8 cellular contexts compared by ENCODE assay signal in genomic region chr5:43661102-43661501, GRCh38. TPM values are rescaled to one million over a fixed set of nuclear protein-coding genes. Genes with fewer than 3 reads are reported as not detected.
A peak's percentile ranks its signal among the peaks of the same experiment; 100 is the strongest.
DNase-seq lines count a peak whose midpoint lies in the region; ATAC-seq, FAIRE-seq and TF ChIP-seq lines count a peak whose summit lies in the region.

No MANE protein-coding gene starts in this region.

- no peak for TF ChIP-seq POLR2A in body of pancreas (IDR thresholded peaks at IDR 0.05)

- H3K27ac ChIP-seq in body of pancreas, result no peak overlapping the region

- peak in 6 of 7 experiments; percentile 39 to 57 (median 52) for TF ChIP-seq CTCF in body of pancreas (IDR thresholded peaks at IDR 0.05)
- TF ChIP-seq CTCF in nephron progenitor cell (IDR thresholded peaks at IDR 0.05), result peak; percentile 42

- no peak overlapping the region for H3K4me3 ChIP-seq in body of pancreas

- DNase-seq in NCI-H82 (lab: John Stamatoyannopoulos, UW) (peak; percentile 52), NCI-H82 treated with DMSO at 0.1 percent for 48 hours (lab: John Stamatoyannopoulos, UW; ENCODE audit: unreplicated experiment) (no peak), NCI-H1048 (lab: John Stamatoyannopoulos, UW) (peak; percentile 34), body of pancreas (peak; percentile 30 to 49 (median 45)), nephron progenitor cell (peak; percentile 27), GM19239 (ENCODE audit: insufficient read length, low spot score) (no peak), NCI-H774 (lab: John Stamatoyannopoulos, UW) (no peak)

- H3K4me1 Mint-ChIP-seq in nephron progenitor cell, result no peaks in the 10 kb centered on the region

- H3K9me3 ChIP-seq in body of pancreas, result no peaks in the 10 kb centered on the region

- H3K9me3 Mint-ChIP-seq in nephron progenitor cell, result peaks cover 17% of the 10 kb centered on the region

- 36 to 66% methylated on average over 1 to 2 of the region's 2 CpGs for WGBS in body of pancreas, 2 donors

- peaks cover 79% of the 10 kb centered on the region for H3K36me3 Mint-ChIP-seq in nephron progenitor cell (ENCODE audit: low read depth)

- no peaks in the 10 kb centered on the region for H3K27me3 Mint-ChIP-seq in nephron progenitor cell (ENCODE audit: low read depth, poor library complexity)

- H3K4me3 Mint-ChIP-seq in nephron progenitor cell, result no peak overlapping the region

- intact Hi-C loops in body of pancreas (cut with DNase I), result no loop called here

- H3K4me1 ChIP-seq in body of pancreas, result no peaks in the 10 kb centered on the region

- no peak for FAIRE-seq in GM19239 (lab: Jason Lieb, UNC)

- peaks cover 0 to 14% of the 10 kb centered on the region in 2 donors for H3K36me3 ChIP-seq in body of pancreas (replicated peaks in 1 of 2; ENCODE audit: insufficient read depth in 1 of 2, low read depth in 2 of 2)

- H3K27me3 ChIP-seq in body of pancreas, result no peaks in the 10 kb centered on the region

- ATAC-seq in body of pancreas (no peak), GM18861 (IDR thresholded peaks at IDR 0.05; ENCODE audit: unreplicated experiment) (no peak)

- no peak overlapping the region for H3K27ac Mint-ChIP-seq in nephron progenitor cell

RNA-seq across cellular contexts. Expression of gene NNT, which starts 58.1 kb away (rescaled TPM):
- 10 to 100 TPM; 25.1 to 30.1 TPM for total RNA-seq in body of pancreas

Comparison
In these comparisons a context has a peak if more than half of its experiments do, and no peak if none do; other contexts are left out.
1. DNase-seq: peak in NCI-H82 (single experiment), NCI-H1048 (single experiment), body of pancreas (4 of 4) and nephron progenitor cell (single experiment); none in NCI-H82 treated with DMSO at 0.1 percent for 48 hours (single experiment), GM19239 (single experiment) and NCI-H774 (single experiment).